In the genomic region with DNA sequence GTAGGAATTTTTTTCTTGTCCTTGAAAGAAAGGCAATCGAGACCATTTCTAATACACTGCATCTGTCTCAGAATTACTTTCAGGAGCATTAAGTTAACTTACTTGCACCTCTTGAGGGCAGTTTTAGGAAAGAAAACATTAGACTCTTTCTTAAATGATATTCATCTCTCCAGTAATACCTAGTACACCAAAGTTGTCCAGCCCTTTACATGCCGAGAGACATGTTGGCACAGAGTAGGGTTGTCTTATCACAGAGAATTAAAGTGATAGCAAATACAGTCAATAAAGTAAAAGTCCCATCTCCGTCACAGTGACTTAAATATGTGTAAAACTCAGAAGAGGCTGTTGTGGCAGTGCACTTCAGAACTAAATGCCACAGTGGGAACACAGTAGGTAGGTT, we compare ENCODE assay signal across 22 cellular contexts.
A peak's percentile ranks its signal among the peaks of the same experiment; 100 is the strongest.
DNase-seq lines count a peak whose midpoint lies in the region; ATAC-seq, FAIRE-seq and TF ChIP-seq lines count a peak whose summit lies in the region.
"Had no signal": no experiment of that assay in that cellular context is flagged by ENCODE, and none has a peak within 500 bp of the region (broad histone marks: within the 10 kb centered on the region; RNA-seq: fewer than 3 reads in every experiment).

No MANE protein-coding gene starts in this region.

- peaks cover 0 to 3% (median 0%) of the 10 kb centered on the region in 11 donors for H3K9me3 ChIP-seq in heart right ventricle
- H3K9me3 ChIP-seq in pancreas: peaks cover 0 to 4% (median 0%) of the 10 kb centered on the region in 4 donors
- H3K9me3 ChIP-seq: A549; BLaER1 treated with 17β-estradiol and CSF1 and Interleukin-3, amounts not matched to agents 10 nM and 100 nM; Caco-2 had no signal

- no peak for TF ChIP-seq CTCF in heart right ventricle (IDR thresholded peaks at IDR 0.05)
- TF ChIP-seq CTCF in pancreas (IDR thresholded peaks at IDR 0.05): no peak

- DNase-seq in Right ventricle myocardium superior (no peak), Right ventricle myocardium inferior (ENCODE audit: missing footprints) (no peak), left cardiac atrium (no peak), heart right ventricle (no peak), left ventricle myocardium superior (no peak), cardiac septum (ENCODE audit: low spot score) (no peak), pancreas (no peak)
- DNase-seq: AML-193; Caco-2; Calu3; CD4-positive, alpha-beta T cell; CD8-positive, alpha-beta T cell; DMS79 treated with DMSO at 0.1 percent for 48 hours; GF-D8 had no signal

- intact Hi-C loops in Right ventricle myocardium superior (cut with DNase I) (no loop called here), Right ventricle myocardium inferior (cut with DNase I) (loop anchor here (10.0 kb wide), 1 partner anchor 103 kb away; no protein-coding TSS in a partner anchor), left cardiac atrium (cut with DNase I) (no loop called here), heart right ventricle (cut with DNase I) (loop anchor here in 1 of 10 donors (10.0 kb wide), 1 partner anchor 93 kb away; no protein-coding TSS in a partner anchor), left ventricle myocardium superior (cut with micrococcal nuclease) (no loop called here), cardiac septum (cut with DNase I) (no loop called here), pancreas (cut with DNase I) (no loop called here)

- WGBS in heart right ventricle, 2 donors: 39 to 54% methylated on average over 3 of the region's 3 CpGs
- 31% methylated on average over 3 of the region's 3 CpGs for whole genome bisulfite sequencing in pancreas, 2 donors

- H3K36me3 ChIP-seq in heart right ventricle (no peaks in the 10 kb centered on the region), pancreas (no peaks in the 10 kb centered on the region)
- H3K36me3 ChIP-seq: BLaER1 treated with 17β-estradiol and CSF1 and Interleukin-3, amounts not matched to agents 10 nM and 100 nM had no signal

- FAIRE-seq in pancreas (lab: Jason Lieb, UNC): no peak
- FAIRE-seq: A549, D721Med, G401.6, GM12891 had no signal

- ATAC-seq in Right ventricle myocardium superior (ENCODE audit: poor library complexity): peak; percentile 12
- no peak for ATAC-seq in Right ventricle myocardium inferior
- peak; percentile 23 to 25 for ATAC-seq in left cardiac atrium
- no peak for ATAC-seq in heart right ventricle
- peak; percentile 39 for ATAC-seq in left ventricle myocardium superior
- ATAC-seq in pancreas: peak; percentile 61 to 73 (median 70)
- no peak for ATAC-seq in GM18873 (IDR thresholded peaks at IDR 0.05; ENCODE audit: low FRiP score, unreplicated experiment)
- ATAC-seq: A549; CD8-positive, alpha-beta T cell had no signal

- H3K27me3 ChIP-seq in heart right ventricle: no peaks in the 10 kb centered on the region
- no peaks in the 10 kb centered on the region for H3K27me3 ChIP-seq in pancreas
- H3K27me3 ChIP-seq: BLaER1 treated with 17β-estradiol and CSF1 and Interleukin-3, amounts not matched to agents 10 nM and 100 nM had no signal

- H3K27ac ChIP-seq in heart right ventricle (no peak overlapping the region), pancreas (peak overlapping the region in 1 of 4 donors; percentile 63)
- H3K27ac ChIP-seq: 22Rv1; A549; BLaER1 treated with 17β-estradiol and CSF1 and Interleukin-3, amounts not matched to agents 10 nM and 100 nM; C4-2B had no signal

- no peak overlapping the region for H3K4me3 ChIP-seq in heart right ventricle
- peak overlapping the region in 1 of 4 donors; percentile 4 for H3K4me3 ChIP-seq in pancreas
- H3K4me3 ChIP-seq: A549; BLaER1 treated with 17β-estradiol and CSF1 and Interleukin-3, amounts not matched to agents 10 nM and 100 nM had no signal

- H3K4me1 ChIP-seq in heart right ventricle: peaks cover 0 to 7% (median 0%) of the 10 kb centered on the region in 9 donors
- peaks cover 0 to 18% (median 5%) of the 10 kb centered on the region in 3 donors for H3K4me1 ChIP-seq in pancreas
- H3K4me1 ChIP-seq: A549; BLaER1 treated with 17β-estradiol and CSF1 and Interleukin-3, amounts not matched to agents 10 nM and 100 nM; Caco-2 had no signal

Comparison
In these comparisons a context has a peak if more than half of its experiments do, and no peak if none do; other contexts are left out.
1. ATAC-seq: peak in Right ventricle myocardium superior (single experiment), left cardiac atrium (2 of 2), left ventricle myocardium superior (single experiment) and pancreas (4 of 4); none in Right ventricle myocardium inferior (single experiment), heart right ventricle (0 of 8) and GM18873 (single experiment).